1 cellular context compared by ENCODE assay signal in genomic region chr9:133147412-133148271, GRCh38.
TF ChIP-seq lines count a peak whose summit lies in the region.

No MANE protein-coding gene starts in this region.

TF ChIP-seq in HepG2, 621 proteins besides CTCF, POLR2A, EP300 and RAD21 (continued from another document and continues in another):
- TF ChIP-seq ZNF512 (CRISPR knock-in tag; IDR thresholded peaks at IDR 0.05), result no peak
- no peak for TF ChIP-seq ZNF543 (CRISPR knock-in tag; IDR thresholded peaks at IDR 0.05)
- no peak for TF ChIP-seq SMARCC2 (IDR thresholded peaks at IDR 0.05)
- no peak for TF ChIP-seq ZNF768 (CRISPR knock-in tag; IDR thresholded peaks at IDR 0.05)
- TF ChIP-seq ZFP91 (CRISPR knock-in tag; IDR thresholded peaks at IDR 0.05; ENCODE audit: borderline replicate concordance), result no peak
- TF ChIP-seq ZBTB38 (CRISPR knock-in tag; IDR thresholded peaks at IDR 0.05), result peak; percentile 37; the same call in 1 of the 2 replicates
- no peak for TF ChIP-seq NFIB (CRISPR knock-in tag; IDR thresholded peaks at IDR 0.05; ENCODE audit: borderline replicate concordance)
- TF ChIP-seq EED (CRISPR knock-in tag; IDR thresholded peaks at IDR 0.05), result no peak
- TF ChIP-seq KLF13 (CRISPR knock-in tag; IDR thresholded peaks at IDR 0.05), result no peak
- no peak for TF ChIP-seq TGIF2 (CRISPR knock-in tag; IDR thresholded peaks at IDR 0.05)
- TF ChIP-seq TMF1 (CRISPR knock-in tag; IDR thresholded peaks at IDR 0.05; ENCODE audit: low read depth), result no peak
- no peak for TF ChIP-seq TBX3 (IDR thresholded peaks at IDR 0.05; ENCODE audit: borderline replicate concordance)
- TF ChIP-seq GPN1 (CRISPR knock-in tag; IDR thresholded peaks at IDR 0.05; ENCODE audit: borderline replicate concordance), result no peak
- peak; percentile 24; the same call in 1 of the 2 replicates for TF ChIP-seq ZBTB14 (CRISPR knock-in tag; IDR thresholded peaks at IDR 0.05)
- TF ChIP-seq PAF1 (CRISPR knock-in tag; IDR thresholded peaks at IDR 0.05), result no peak
- no peak for TF ChIP-seq MTERF4 (CRISPR knock-in tag; IDR thresholded peaks at IDR 0.05)
- TF ChIP-seq ARID5B (CRISPR knock-in tag; IDR thresholded peaks at IDR 0.05), result no peak
- TF ChIP-seq ZNF776 (CRISPR knock-in tag; IDR thresholded peaks at IDR 0.05), result no peak
- no peak for TF ChIP-seq ZNF513 (CRISPR knock-in tag; conservative IDR thresholded peaks at IDR 0.05)
- no peak for TF ChIP-seq HOXA5 (CRISPR knock-in tag; IDR thresholded peaks at IDR 0.05)
- no peak for TF ChIP-seq ZNF782 (CRISPR knock-in tag; IDR thresholded peaks at IDR 0.05; ENCODE audit: borderline replicate concordance)
- TF ChIP-seq AHR (CRISPR knock-in tag; IDR thresholded peaks at IDR 0.05), result no peak
- TF ChIP-seq MZF1 (CRISPR knock-in tag; IDR thresholded peaks at IDR 0.05; ENCODE audit: borderline replicate concordance), result no peak
- TF ChIP-seq TSC22D2 (CRISPR knock-in tag; IDR thresholded peaks at IDR 0.05; ENCODE audit: borderline replicate concordance), result no peak
- TF ChIP-seq NCOA5 (CRISPR knock-in tag; IDR thresholded peaks at IDR 0.05), result no peak
- no peak for TF ChIP-seq ZNF709 (CRISPR knock-in tag; IDR thresholded peaks at IDR 0.05)
- peak; percentile 54; the same call in 1 of the 2 replicates for TF ChIP-seq ZNF350 (CRISPR knock-in tag; IDR thresholded peaks at IDR 0.05; ENCODE audit: borderline replicate concordance, low read depth)
- TF ChIP-seq ZNF747 (CRISPR knock-in tag; IDR thresholded peaks at IDR 0.05; ENCODE audit: borderline replicate concordance), result no peak
- TF ChIP-seq DZIP1 (CRISPR knock-in tag; IDR thresholded peaks at IDR 0.05), result no peak; the same call in 1 of the 2 replicates
- no peak for TF ChIP-seq ZNF280D (CRISPR knock-in tag; IDR thresholded peaks at IDR 0.05)
- TF ChIP-seq ZNF644 (CRISPR knock-in tag; IDR thresholded peaks at IDR 0.05; ENCODE audit: low read depth), result no peak
- no peak for TF ChIP-seq SNAPC5 (CRISPR knock-in tag; IDR thresholded peaks at IDR 0.05; ENCODE audit: borderline replicate concordance)
- peak; percentile 78 for TF ChIP-seq RBM39 (IDR thresholded peaks at IDR 0.05; ENCODE audit: low read depth, low read length, poor library complexity, severe bottlenecking)
- TF ChIP-seq NR3C1 (CRISPR knock-in tag; IDR thresholded peaks at IDR 0.05), result no peak
- peak; percentile 46; the same call in 1 of the 2 replicates for TF ChIP-seq SAP130 (CRISPR knock-in tag; IDR thresholded peaks at IDR 0.05; ENCODE audit: low read depth)
- TF ChIP-seq TBL1XR1 (IDR thresholded peaks at IDR 0.05; ENCODE audit: borderline replicate concordance, low read length, partially characterized antibody), result no peak
- TF ChIP-seq HIVEP1 (CRISPR knock-in tag; IDR thresholded peaks at IDR 0.05), result no peak
- TF ChIP-seq CCAR2 (optimal IDR thresholded peaks at IDR 0.05; ENCODE audit: low read depth, low read length), result no peak
- no peak for TF ChIP-seq ZMYM3 (CRISPR knock-in tag; IDR thresholded peaks at IDR 0.05)
- TF ChIP-seq GRHL1 (CRISPR knock-in tag; conservative IDR thresholded peaks at IDR 0.05), result no peak
- TF ChIP-seq PRPF4 (IDR thresholded peaks at IDR 0.05; ENCODE audit: low read depth, low read length, poor library complexity, severe bottlenecking), result no peak
- peak; percentile 78 for TF ChIP-seq STAG1 (CRISPR knock-in tag; IDR thresholded peaks at IDR 0.05)
- no peak for TF ChIP-seq MATR3 (CRISPR knock-in tag; IDR thresholded peaks at IDR 0.05)
- peak; percentile 37 for TF ChIP-seq XRCC5 (optimal IDR thresholded peaks at IDR 0.05; ENCODE audit: low read length)
- TF ChIP-seq KAT8 (CRISPR knock-in tag; IDR thresholded peaks at IDR 0.05), result no peak
- TF ChIP-seq NFRKB (IDR thresholded peaks at IDR 0.05), result no peak
- no peak for TF ChIP-seq PTBP1 (IDR thresholded peaks at IDR 0.05; ENCODE audit: low read depth, low read length, poor library complexity, severe bottlenecking)
- 0 out of 2 replicates have a peak, but pooled peaks have one; percentile 48 for TF ChIP-seq RFX3 (CRISPR knock-in tag; IDR thresholded peaks at IDR 0.05)
- no peak for TF ChIP-seq CREBL2 (CRISPR knock-in tag; IDR thresholded peaks at IDR 0.05; ENCODE audit: borderline replicate concordance)
